ENCODE assay signal across 8 cellular contexts in the genomic region with DNA sequence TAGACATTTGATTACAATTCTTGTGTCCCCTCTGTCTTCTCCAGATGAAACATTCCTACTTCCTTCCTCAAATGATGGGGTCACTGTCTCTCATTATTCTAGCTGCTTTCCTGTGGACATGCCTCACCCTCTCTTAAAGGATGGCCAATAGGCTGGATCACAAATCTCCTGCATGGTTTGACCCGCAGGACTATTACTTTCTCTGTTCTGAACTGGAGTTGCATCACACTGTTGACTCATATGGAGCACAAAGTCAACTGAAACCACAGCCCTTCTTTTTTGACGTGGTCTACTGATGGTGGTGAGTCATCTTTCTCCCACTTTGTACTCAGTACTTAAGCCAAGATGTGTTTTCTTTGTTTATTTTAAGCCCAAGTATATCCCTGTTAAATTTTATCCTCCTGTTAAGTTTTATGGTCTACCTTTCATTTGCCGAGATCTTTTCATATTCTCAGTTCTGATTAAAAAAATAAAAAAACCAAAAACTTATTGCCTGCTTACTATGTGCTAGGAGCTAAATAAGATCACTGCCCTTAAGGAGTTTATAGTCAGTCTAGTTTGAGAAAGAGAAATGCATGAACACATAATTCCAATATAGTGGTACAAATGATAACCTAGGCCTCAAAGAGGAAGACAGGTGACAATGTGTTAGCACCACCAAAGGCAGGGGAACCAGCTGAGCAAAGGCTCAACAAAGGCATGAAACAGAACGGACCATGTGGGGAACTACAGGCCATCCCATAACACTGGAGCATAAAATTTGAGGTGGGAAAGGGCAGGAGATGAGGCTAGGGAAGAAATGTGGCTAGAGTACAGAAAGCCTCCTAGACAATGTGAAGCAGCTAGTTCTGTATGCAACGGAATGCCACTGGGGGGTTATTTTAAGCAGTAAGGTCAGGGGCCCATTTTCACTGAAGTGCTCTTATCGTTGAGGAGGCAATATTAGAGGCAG.
A peak's percentile ranks its signal among the peaks of the same experiment; 100 is the strongest.
DNase-seq lines count a peak whose midpoint lies in the region; ATAC-seq and TF ChIP-seq lines count a peak whose summit lies in the region.

No MANE protein-coding gene starts in this region.

- TF ChIP-seq RAD21 in liver (IDR thresholded peaks at IDR 0.05), result peak; percentile 59 to 61

- TF ChIP-seq CTCF in astrocyte of the spinal cord (IDR thresholded peaks at IDR 0.05; ENCODE audit: low read depth, low read length) (no peak), liver (IDR thresholded peaks at IDR 0.05; ENCODE audit: low read depth, low read length, missing input control) (no peak)

- peak; percentile 52 for DNase-seq in Ammon's horn (ENCODE audit: low spot score)
- peak; percentile 98 for DNase-seq in RPMI7951 (ENCODE audit: low read depth)
- DNase-seq in astrocyte of the spinal cord (ENCODE audit: low read depth, low spot score), result peak; percentile 99
- no peak for DNase-seq in NCI-H748 treated with DMSO at 0.1 percent for 48 hours (lab: John Stamatoyannopoulos, UW)

- ATAC-seq in GM18907 (IDR thresholded peaks at IDR 0.05; ENCODE audit: unreplicated experiment) (peak; percentile 99), HG03095 (IDR thresholded peaks at IDR 0.05; ENCODE audit: unreplicated experiment) (peak; percentile 98)

- H3K9ac ChIP-seq in liver (ENCODE audit: low read depth in 1 of 2, low read length in 2 of 2) (peak overlapping the region in 1 of 2 donors; percentile 11), stomach smooth muscle (ENCODE audit: low read length in 2 of 2) (peak overlapping the region in 1 of 2 donors; percentile 48)

- H3K9me3 ChIP-seq in liver (ENCODE audit: control insufficient read depth in 4 of 4, low read length in 3 of 4), result no peaks in the 10 kb centered on the region
- H3K9me3 ChIP-seq in stomach smooth muscle (ENCODE audit: control insufficient read depth in 2 of 2, low read length in 2 of 2), result no peaks in the 10 kb centered on the region

- H3K27me3 ChIP-seq in liver (ENCODE audit: control insufficient read depth in 4 of 4, insufficient read depth in 4 of 4, low read length in 3 of 4) (no peaks in the 10 kb centered on the region), stomach smooth muscle (ENCODE audit: control insufficient read depth in 1 of 2, insufficient read depth in 2 of 2, low read length in 2 of 2) (no peaks in the 10 kb centered on the region)

- in situ Hi-C loops in astrocyte of the spinal cord (cut with HindIII; ENCODE audit: low sequenced_read_pairs), result no loop called here

- H3K4me1 ChIP-seq in liver (ENCODE audit: control insufficient read depth in 4 of 4, insufficient read depth in 4 of 4, low read length in 3 of 4), result peaks cover 4 to 27% (median 10%) of the 10 kb centered on the region in 4 donors
- peaks cover 5% of the 10 kb centered on the region for H3K4me1 ChIP-seq in stomach smooth muscle (ENCODE audit: control insufficient read depth, insufficient read depth, low read length)

- H3K27ac ChIP-seq in liver (ENCODE audit: low read depth in 1 of 2, low read length in 2 of 2) (peak overlapping the region; percentile 64 to 78), stomach smooth muscle (ENCODE audit: low read length) (peak overlapping the region; percentile 53)

- 58% methylated on average over 6 of the region's 6 CpGs for WGBS in liver

- no peaks in the 10 kb centered on the region for H3K36me3 ChIP-seq in liver (ENCODE audit: control insufficient read depth in 4 of 4, insufficient read depth in 3 of 4, low read depth in 1 of 4, low read length in 3 of 4)
- H3K36me3 ChIP-seq in stomach smooth muscle (ENCODE audit: control insufficient read depth in 2 of 2, insufficient read depth in 2 of 2, low read length in 2 of 2), result peaks cover 0 to 5% of the 10 kb centered on the region in 2 donors

- H3K4me3 ChIP-seq in astrocyte of the spinal cord (ENCODE audit: low read depth, low read length) (no peak overlapping the region), liver (ENCODE audit: low read depth in 1 of 3, low read length in 3 of 3) (no peak overlapping the region), stomach smooth muscle (ENCODE audit: low read length in 2 of 2) (no peak overlapping the region)

TF ChIP-seq in liver, 16 proteins besides CTCF, POLR2A, EP300 and RAD21:
- TF ChIP-seq TAF1 (conservative IDR thresholded peaks at IDR 0.05) (no peak), FOXA2 (IDR thresholded peaks at IDR 0.05) (peak; percentile 93), RXRA (IDR thresholded peaks at IDR 0.05) (peak; percentile 61 to 88), FOXA1 (IDR thresholded peaks at IDR 0.05) (peak; percentile 91), EGR1 (IDR thresholded peaks at IDR 0.05; ENCODE audit: low read depth in 2 of 2) (no peak), GABPA (IDR thresholded peaks at IDR 0.05 in 1 of 2, conservative IDR thresholded peaks at IDR 0.05 in 1 of 2) (peak in 1 of 2 donors; percentile 29), YY1 (IDR thresholded peaks at IDR 0.05) (peak; percentile 83), HNF4G (IDR thresholded peaks at IDR 0.05) (no peak), NR2F2 (IDR thresholded peaks at IDR 0.05) (peak; percentile 37), JUND (IDR thresholded peaks at IDR 0.05) (peak; percentile 99 to 100), SP1 (IDR thresholded peaks at IDR 0.05) (peak; percentile 73), HNF4A (conservative IDR thresholded peaks at IDR 0.05) (peak; percentile 74 to 91)
- TF ChIP-seq, protein P1, sequence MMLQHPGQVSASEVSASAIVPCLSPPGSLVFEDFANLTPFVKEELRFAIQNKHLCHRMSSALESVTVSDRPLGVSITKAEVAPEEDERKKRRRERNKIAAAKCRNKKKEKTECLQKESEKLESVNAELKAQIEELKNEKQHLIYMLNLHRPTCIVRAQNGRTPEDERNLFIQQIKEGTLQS (IDR thresholded peaks at IDR 0.05), result peak; percentile 98
- TF ChIP-seq, protein P2, sequence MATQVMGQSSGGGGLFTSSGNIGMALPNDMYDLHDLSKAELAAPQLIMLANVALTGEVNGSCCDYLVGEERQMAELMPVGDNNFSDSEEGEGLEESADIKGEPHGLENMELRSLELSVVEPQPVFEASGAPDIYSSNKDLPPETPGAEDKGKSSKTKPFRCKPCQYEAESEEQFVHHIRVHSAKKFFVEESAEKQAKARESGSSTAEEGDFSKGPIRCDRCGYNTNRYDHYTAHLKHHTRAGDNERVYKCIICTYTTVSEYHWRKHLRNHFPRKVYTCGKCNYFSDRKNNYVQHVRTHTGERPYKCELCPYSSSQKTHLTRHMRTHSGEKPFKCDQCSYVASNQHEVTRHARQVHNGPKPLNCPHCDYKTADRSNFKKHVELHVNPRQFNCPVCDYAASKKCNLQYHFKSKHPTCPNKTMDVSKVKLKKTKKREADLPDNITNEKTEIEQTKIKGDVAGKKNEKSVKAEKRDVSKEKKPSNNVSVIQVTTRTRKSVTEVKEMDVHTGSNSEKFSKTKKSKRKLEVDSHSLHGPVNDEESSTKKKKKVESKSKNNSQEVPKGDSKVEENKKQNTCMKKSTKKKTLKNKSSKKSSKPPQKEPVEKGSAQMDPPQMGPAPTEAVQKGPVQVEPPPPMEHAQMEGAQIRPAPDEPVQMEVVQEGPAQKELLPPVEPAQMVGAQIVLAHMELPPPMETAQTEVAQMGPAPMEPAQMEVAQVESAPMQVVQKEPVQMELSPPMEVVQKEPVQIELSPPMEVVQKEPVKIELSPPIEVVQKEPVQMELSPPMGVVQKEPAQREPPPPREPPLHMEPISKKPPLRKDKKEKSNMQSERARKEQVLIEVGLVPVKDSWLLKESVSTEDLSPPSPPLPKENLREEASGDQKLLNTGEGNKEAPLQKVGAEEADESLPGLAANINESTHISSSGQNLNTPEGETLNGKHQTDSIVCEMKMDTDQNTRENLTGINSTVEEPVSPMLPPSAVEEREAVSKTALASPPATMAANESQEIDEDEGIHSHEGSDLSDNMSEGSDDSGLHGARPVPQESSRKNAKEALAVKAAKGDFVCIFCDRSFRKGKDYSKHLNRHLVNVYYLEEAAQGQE (IDR thresholded peaks at IDR 0.05), result peak; percentile 49
- TF ChIP-seq, protein P3, sequence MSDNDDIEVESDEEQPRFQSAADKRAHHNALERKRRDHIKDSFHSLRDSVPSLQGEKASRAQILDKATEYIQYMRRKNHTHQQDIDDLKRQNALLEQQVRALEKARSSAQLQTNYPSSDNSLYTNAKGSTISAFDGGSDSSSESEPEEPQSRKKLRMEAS (IDR thresholded peaks at IDR 0.05), result peak; percentile 73
- TF ChIP-seq, protein P4, sequence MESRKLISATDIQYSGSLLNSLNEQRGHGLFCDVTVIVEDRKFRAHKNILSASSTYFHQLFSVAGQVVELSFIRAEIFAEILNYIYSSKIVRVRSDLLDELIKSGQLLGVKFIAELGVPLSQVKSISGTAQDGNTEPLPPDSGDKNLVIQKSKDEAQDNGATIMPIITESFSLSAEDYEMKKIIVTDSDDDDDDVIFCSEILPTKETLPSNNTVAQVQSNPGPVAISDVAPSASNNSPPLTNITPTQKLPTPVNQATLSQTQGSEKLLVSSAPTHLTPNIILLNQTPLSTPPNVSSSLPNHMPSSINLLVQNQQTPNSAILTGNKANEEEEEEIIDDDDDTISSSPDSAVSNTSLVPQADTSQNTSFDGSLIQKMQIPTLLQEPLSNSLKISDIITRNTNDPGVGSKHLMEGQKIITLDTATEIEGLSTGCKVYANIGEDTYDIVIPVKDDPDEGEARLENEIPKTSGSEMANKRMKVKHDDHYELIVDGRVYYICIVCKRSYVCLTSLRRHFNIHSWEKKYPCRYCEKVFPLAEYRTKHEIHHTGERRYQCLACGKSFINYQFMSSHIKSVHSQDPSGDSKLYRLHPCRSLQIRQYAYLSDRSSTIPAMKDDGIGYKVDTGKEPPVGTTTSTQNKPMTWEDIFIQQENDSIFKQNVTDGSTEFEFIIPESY (IDR thresholded peaks at IDR 0.05), result peak; percentile 80
TF ChIP-seq in liver: peak in this region for 13.
